ENCODE assay signal across 9 cellular contexts in the genomic region with DNA sequence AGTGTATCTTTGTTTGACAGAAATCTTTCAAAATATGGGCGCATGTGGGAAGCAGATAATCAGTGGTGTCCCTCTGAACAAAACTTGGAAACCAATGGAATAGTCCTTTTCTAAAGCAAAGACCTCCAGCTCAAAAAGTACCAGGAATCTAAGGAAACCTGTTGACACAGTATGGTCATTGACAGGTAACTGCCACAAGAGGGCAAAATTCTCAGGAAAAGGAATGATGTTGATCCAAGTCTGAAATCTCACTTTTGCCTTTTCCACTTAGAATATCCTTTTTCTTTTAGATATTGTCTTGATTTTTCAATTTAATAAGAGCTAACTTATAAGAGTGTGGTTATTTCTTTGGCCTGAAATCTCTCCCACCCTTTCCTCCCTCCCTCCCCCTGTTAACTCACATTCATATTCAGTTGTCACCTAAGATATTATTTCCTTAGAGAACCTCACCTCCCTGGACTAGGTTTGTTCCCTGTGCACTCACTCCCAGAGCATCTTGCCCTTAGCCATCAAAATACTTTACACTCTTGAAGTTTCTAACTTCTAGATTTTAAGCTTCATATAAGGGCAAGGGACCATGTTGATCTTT. TPM values are rescaled to one million over a fixed set of nuclear protein-coding genes. Genes with fewer than 3 reads are reported as not detected.
DNase-seq lines count a peak whose midpoint lies in the region; ATAC-seq, FAIRE-seq and TF ChIP-seq lines count a peak whose summit lies in the region.
"Had no signal": no experiment of that assay in that cellular context is flagged by ENCODE, and none has a peak within 500 bp of the region (broad histone marks: within the 10 kb centered on the region; RNA-seq: fewer than 3 reads in every experiment).

No MANE protein-coding gene starts in this region.

- H3K9ac ChIP-seq in keratinocyte (ENCODE audit: control insufficient read depth, extremely low read depth, insufficient read depth, low read length) = no peak overlapping the region

- dilution Hi-C loops in keratinocyte (cut with MboI; ENCODE audit: extremely low pct_ligation_motif_present, low sequenced_read_pairs) = loop anchor here (25.0 kb wide), 1 partner anchor 198 kb away; no protein-coding TSS in a partner anchor

- H3F3A ChIP-seq in DOHH2 (ENCODE audit: control insufficient read depth, insufficient read depth) = no peaks in the 10 kb centered on the region

- no peaks in the 10 kb centered on the region for H3K4me1 Mint-ChIP-seq in natural killer cell

- no peak overlapping the region for H2AFZ ChIP-seq in keratinocyte (ENCODE audit: control insufficient read depth, low read length)

- H3K27ac ChIP-seq in DOHH2 (ENCODE audit: low read depth, low read length) (no peak overlapping the region), VCaP (no peak overlapping the region), keratinocyte (ENCODE audit: control insufficient read depth, insufficient read depth, low read length) (no peak overlapping the region)
- H3K27ac ChIP-seq: SK-N-MC had no signal

- intact Hi-C loops in natural killer cell (cut with micrococcal nuclease) = loop anchor here (1.0 kb wide), 1 partner anchor 199 kb away; no protein-coding TSS in a partner anchor

- H3K4me3 ChIP-seq in DOHH2 (ENCODE audit: low read length) (no peak overlapping the region), keratinocyte (ENCODE audit: control insufficient read depth in 2 of 3, extremely low read depth in 1 of 3, insufficient read depth in 2 of 3, low read depth in 1 of 3, low read length in 3 of 3) (no peak overlapping the region)
- H3K4me3 ChIP-seq: SK-N-MC had no signal

- H3K27me3 ChIP-seq in DOHH2 (ENCODE audit: control insufficient read depth, low read length) (0 out of 2 replicates have a peak, but pooled peaks cover 2% of the 10 kb centered on the region), keratinocyte (ENCODE audit: control insufficient read depth, extremely low read depth, insufficient read depth, low read length) (no peaks in the 10 kb centered on the region)

- H3K9me2 ChIP-seq in DOHH2 (replicated peaks; ENCODE audit: control insufficient read depth, low read length) = no peaks in the 10 kb centered on the region

- H3K79me2 ChIP-seq in DOHH2 (ENCODE audit: control insufficient read depth, low read length) (no peaks in the 10 kb centered on the region), keratinocyte (ENCODE audit: control insufficient read depth, insufficient read depth, low read length) (no peaks in the 10 kb centered on the region)

- no peak overlapping the region for H3K4me3 Mint-ChIP-seq in natural killer cell

- peak; percentile 72 for TF ChIP-seq CTCF in DOHH2 (IDR thresholded peaks at IDR 0.05; ENCODE audit: low read depth, low read length, poor library complexity, severe bottlenecking)
- peak; percentile 73 for TF ChIP-seq CTCF in LNCAP (IDR thresholded peaks at IDR 0.05)
- peak; percentile 82 for TF ChIP-seq CTCF in VCaP (conservative IDR thresholded peaks at IDR 0.05)
- TF ChIP-seq CTCF in keratinocyte (optimal IDR thresholded peaks at IDR 0.05 in 1 of 3, IDR thresholded peaks at IDR 0.05 in 1 of 3, conservative IDR thresholded peaks at IDR 0.05 in 1 of 3; ENCODE audit: extremely low read depth in 1 of 3, insufficient read depth in 2 of 3, low read length in 3 of 3) = peak; percentile 39 to 71 (median 59)
- TF ChIP-seq CTCF in natural killer cell (IDR thresholded peaks at IDR 0.05) = no peak

- H3K36me3 ChIP-seq in DOHH2 (ENCODE audit: control insufficient read depth, low read length) (no peaks in the 10 kb centered on the region), keratinocyte (ENCODE audit: control insufficient read depth in 2 of 2, extremely low read depth in 1 of 2, insufficient read depth in 2 of 2, low read length in 2 of 2) (no peaks in the 10 kb centered on the region)

- H3K9me3 Mint-ChIP-seq in natural killer cell = no peaks in the 10 kb centered on the region

- H4K20me1 ChIP-seq in DOHH2 (ENCODE audit: control insufficient read depth, insufficient read depth, low read depth, low read length) (no peaks in the 10 kb centered on the region), keratinocyte (ENCODE audit: control insufficient read depth, extremely low read depth, insufficient read depth, low read length) (no peaks in the 10 kb centered on the region)

- FAIRE-seq in keratinocyte (lab: Jason Lieb, UNC) = peak; percentile 83

- DNase-seq in keratinocyte (ENCODE audit: low read depth, low spot score) (no peak), activated gamma-delta T cell treated with Interleukin-2 at 50 U/mL for 16 hours (no peak), natural killer cell (no peak), COLO668 (lab: John Stamatoyannopoulos, UW; ENCODE audit: unreplicated experiment) (no peak), GM19238 (ENCODE audit: insufficient read length, low spot score) (no peak)

- peaks cover 9% of the 10 kb centered on the region in 2 donors for H3K27me3 Mint-ChIP-seq in natural killer cell (ENCODE audit: low read depth in 2 of 2)

- H3K4me1 ChIP-seq in DOHH2 (ENCODE audit: control insufficient read depth, low read length) (peaks cover 15% of the 10 kb centered on the region), keratinocyte (ENCODE audit: control insufficient read depth, extremely low read depth, insufficient read depth, low read length) (peaks cover 2% of the 10 kb centered on the region)

- H3K9me3 ChIP-seq in DOHH2 (ENCODE audit: control insufficient read depth, insufficient read depth, low read length) (no peaks in the 10 kb centered on the region), keratinocyte (ENCODE audit: control insufficient read depth, low read depth, low read length) (no peaks in the 10 kb centered on the region)

- no peak overlapping the region for H3K27ac Mint-ChIP-seq in natural killer cell

- H3K9me1 ChIP-seq in keratinocyte (ENCODE audit: control insufficient read depth, extremely low read depth, insufficient read depth, low read length) = no peaks in the 10 kb centered on the region

- H3K4me2 ChIP-seq in DOHH2 (ENCODE audit: low read length) (no peak overlapping the region), keratinocyte (ENCODE audit: control insufficient read depth, extremely low read depth, insufficient read depth, low read depth, low read length) (no peak overlapping the region)

- no peak for ATAC-seq in natural killer cell

- no peaks in the 10 kb centered on the region for H3K36me3 Mint-ChIP-seq in natural killer cell

RNA-seq across cellular contexts. Expression of a gene that starts 59.0 kb away (rescaled TPM):
- polyA plus RNA-seq in keratinocyte = not detected in 3 replicates
- not detected for polyA plus RNA-seq in keratinocyte (2011; ENCODE audit: low read depth)
- polyA plus RNA-seq in keratinocyte (2011; cell fraction: cytosol; rRNA removed) = not detected in 2 replicates
- polyA plus RNA-seq in keratinocyte (2011; cell fraction: nucleus; rRNA removed) = not detected in 2 replicates
- 0.13 TPM in 1 of 2 replicates, not detected in the other for polyA plus RNA-seq in keratinocyte (2012; ENCODE audit: low replicate concordance)
- not detected in 3 replicates for polyA minus RNA-seq in keratinocyte
- polyA minus RNA-seq in keratinocyte (2011; cell fraction: cytosol; rRNA and poly(A)+ RNA removed) = not detected
- not detected in 2 replicates for polyA minus RNA-seq in keratinocyte (2011; cell fraction: nucleus; rRNA and poly(A)+ RNA removed)
- not detected for total RNA-seq in natural killer cell
